In the genomic region with DNA sequence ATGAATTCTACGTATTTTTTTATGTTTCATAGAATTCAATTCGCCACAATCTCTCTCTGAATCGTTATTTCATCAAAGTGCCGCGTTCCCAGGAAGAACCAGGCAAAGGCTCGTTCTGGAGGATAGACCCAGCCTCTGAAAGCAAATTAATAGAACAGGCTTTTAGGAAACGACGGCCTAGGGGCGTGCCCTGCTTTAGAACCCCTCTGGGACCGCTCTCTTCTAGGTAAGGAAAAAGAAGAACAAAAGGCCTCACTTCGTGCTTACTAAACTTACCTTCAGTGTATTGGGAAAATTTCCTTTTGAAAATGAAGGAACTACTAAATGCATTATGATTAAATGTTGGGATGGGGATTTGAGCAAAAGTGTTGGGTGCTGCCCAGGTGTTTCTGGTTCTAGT, we compare ENCODE assay signal across 17 cellular contexts.
DNase-seq lines count a peak whose midpoint lies in the region; TF ChIP-seq lines count a peak whose summit lies in the region.
"Had no signal": no experiment of that assay in that cellular context is flagged by ENCODE, and none has a peak within 500 bp of the region (broad histone marks: within the 10 kb centered on the region; RNA-seq: fewer than 3 reads in every experiment).

No MANE protein-coding gene starts in this region.

- no peak overlapping the region for H4K8ac ChIP-seq in trophoblast cell (ENCODE audit: low read depth, low read length)

- H3K18ac ChIP-seq in trophoblast cell (ENCODE audit: low read length) = no peak overlapping the region

- H3K9me3 ChIP-seq in BLaER1 (no peaks in the 10 kb centered on the region), osteoblast (ENCODE audit: low read depth, low read length) (no peaks in the 10 kb centered on the region), trophoblast cell (ENCODE audit: insufficient read depth, low read depth, low read length) (peaks cover 6% of the 10 kb centered on the region)
- H3K9me3 ChIP-seq in BLaER1 treated with 17β-estradiol and CSF1 and Interleukin-3, amounts not matched to agents 10 nM and 100 nM (replicated peaks in 1 of 11) = no peaks in the 10 kb centered on the region

- H3K9ac ChIP-seq in BLaER1 (0 out of 2 replicates have a peak overlapping the region, but pooled peaks have one; percentile 22), trophoblast cell (ENCODE audit: low read length) (no peak overlapping the region)
- peak overlapping the region in 1 of 11 experiments; percentile 0; a peak in 2 of 22 replicates for H3K9ac ChIP-seq in BLaER1 treated with 17β-estradiol and CSF1 and Interleukin-3, amounts not matched to agents 10 nM and 100 nM

- H4K91ac ChIP-seq in trophoblast cell (ENCODE audit: low read depth, low read length) = no peak overlapping the region

- no peaks in the 10 kb centered on the region for H3K27me3 ChIP-seq in BLaER1
- no peaks in the 10 kb centered on the region for H3K27me3 ChIP-seq in BLaER1 treated with 17β-estradiol and CSF1 and Interleukin-3, amounts not matched to agents 10 nM and 100 nM
- no peaks in the 10 kb centered on the region for H3K27me3 ChIP-seq in osteoblast (ENCODE audit: insufficient read depth, low read length)
- H3K27me3 ChIP-seq in trophoblast cell (ENCODE audit: insufficient read depth, low read length) = no peaks in the 10 kb centered on the region

- no peak overlapping the region for H3K23ac ChIP-seq in trophoblast cell (ENCODE audit: low read length)

- no peak overlapping the region for H2AK5ac ChIP-seq in trophoblast cell (ENCODE audit: low read length)

- H2BK5ac ChIP-seq in trophoblast cell (ENCODE audit: low read depth, low read length, poor library complexity) = no peak overlapping the region

- H2BK12ac ChIP-seq in trophoblast cell (ENCODE audit: low read length) = no peak overlapping the region

- DNase-seq in osteoblast (ENCODE audit: insufficient read length, low spot score, missing footprints) (peak; percentile 71), trophoblast cell (no peak), NCI-H1092 treated with DMSO at 0.1 percent for 48 hours (lab: John Stamatoyannopoulos, UW) (no peak)
- DNase-seq in stimulated activated CD4-positive, alpha-beta T cell treated with anti-CD3 and anti-CD28 coated beads, Interleukin-2, amount 100 ng/mL, for 24 hours = no peak
- DNase-seq: ACHN, GOT3, KG1, NCI-H187 treated with DMSO at 0.1 percent for 48 hours, NCI-H345, NCI-H526, PC-3, RPMI8226, SIG-M5 had no signal

- H4K20me1 ChIP-seq in BLaER1 (peaks cover 54% of the 10 kb centered on the region), osteoblast (ENCODE audit: insufficient read depth, low read length) (peaks cover 3% of the 10 kb centered on the region)
- peaks cover 7 to 65% (median 38%) of the 10 kb centered on the region in 11 experiments; a peak in 16 of 22 replicates for H4K20me1 ChIP-seq in BLaER1 treated with 17β-estradiol and CSF1 and Interleukin-3, amounts not matched to agents 10 nM and 100 nM

- H3K4me2 ChIP-seq in BLaER1 (no peak overlapping the region), osteoblast (ENCODE audit: insufficient read depth, low read length) (no peak overlapping the region), trophoblast cell (ENCODE audit: low read length) (no peak overlapping the region)
- peak overlapping the region in 2 of 11 experiments; percentile 21 to 60; a peak in 2 of 22 replicates for H3K4me2 ChIP-seq in BLaER1 treated with 17β-estradiol and CSF1 and Interleukin-3, amounts not matched to agents 10 nM and 100 nM

- H3K27ac ChIP-seq in BLaER1 (no peak overlapping the region), VCaP (peak overlapping the region; percentile 60), osteoblast (ENCODE audit: low read depth, low read length) (peak overlapping the region; percentile 15), trophoblast cell (ENCODE audit: low read depth, low read length) (no peak overlapping the region)
- peak overlapping the region in 6 of 11 experiments; percentile 9 to 51 (median 36); a peak in 3 of 22 replicates for H3K27ac ChIP-seq in BLaER1 treated with 17β-estradiol and CSF1 and Interleukin-3, amounts not matched to agents 10 nM and 100 nM

- no peak overlapping the region for H3K4ac ChIP-seq in trophoblast cell (ENCODE audit: low read depth, low read length)

- peaks cover 77% of the 10 kb centered on the region for H3K36me3 ChIP-seq in BLaER1
- peaks cover 58 to 82% (median 70%) of the 10 kb centered on the region in 11 experiments for H3K36me3 ChIP-seq in BLaER1 treated with 17β-estradiol and CSF1 and Interleukin-3, amounts not matched to agents 10 nM and 100 nM
- peaks cover 43% of the 10 kb centered on the region for H3K36me3 ChIP-seq in osteoblast (ENCODE audit: insufficient read depth, low read length)
- H3K36me3 ChIP-seq in trophoblast cell (ENCODE audit: control insufficient read depth in 1 of 2, insufficient read depth in 2 of 2, low read length in 2 of 2) = peaks cover 44 to 45% of the 10 kb centered on the region in 2 experiments

- no peak overlapping the region for H2BK120ac ChIP-seq in trophoblast cell (ENCODE audit: insufficient read depth, low read length, poor library complexity)

- WGBS in trophoblast cell (ENCODE audit: extremely low coverage, insufficient coverage, insufficient read length) = no CpG with 5 or more reads among the region's 11 CpGs

- no peaks in the 10 kb centered on the region for H3K79me1 ChIP-seq in trophoblast cell (ENCODE audit: low read length)

- peaks cover 8% of the 10 kb centered on the region for H3K79me2 ChIP-seq in osteoblast (ENCODE audit: insufficient read depth, low read length)
- H3K79me2 ChIP-seq in trophoblast cell (ENCODE audit: control insufficient read depth, insufficient read depth, low read length, poor library complexity) = no peaks in the 10 kb centered on the region

- H3K4me3 ChIP-seq in BLaER1 (no peak overlapping the region), osteoblast (ENCODE audit: insufficient read depth, low read length) (no peak overlapping the region), trophoblast cell (ENCODE audit: low read depth, low read length) (no peak overlapping the region)
- no peak overlapping the region for H3K4me3 ChIP-seq in BLaER1 treated with 17β-estradiol and CSF1 and Interleukin-3, amounts not matched to agents 10 nM and 100 nM
- H3K4me3 ChIP-seq: GM12878 had no signal

- no peak overlapping the region for H4K12ac ChIP-seq in trophoblast cell (ENCODE audit: low read depth, low read length)

- H3K14ac ChIP-seq in trophoblast cell (ENCODE audit: low read length) = no peak overlapping the region

- H3K4me1 ChIP-seq in BLaER1 (peaks cover 49% of the 10 kb centered on the region), osteoblast (ENCODE audit: insufficient read depth, low read length) (peaks cover 9% of the 10 kb centered on the region), trophoblast cell (ENCODE audit: control insufficient read depth in 1 of 2, insufficient read depth in 2 of 2, low read length in 2 of 2) (no peaks in the 10 kb centered on the region)
- H3K4me1 ChIP-seq in BLaER1 treated with 17β-estradiol and CSF1 and Interleukin-3, amounts not matched to agents 10 nM and 100 nM = peaks cover 31 to 62% (median 49%) of the 10 kb centered on the region in 10 experiments

- no peak overlapping the region for H2AFZ ChIP-seq in osteoblast (ENCODE audit: low read length)
- no peak overlapping the region for H2AFZ ChIP-seq in trophoblast cell (ENCODE audit: insufficient read depth, low read length, poor library complexity)

- TF ChIP-seq CTCF in VCaP (conservative IDR thresholded peaks at IDR 0.05) (no peak), osteoblast (IDR thresholded peaks at IDR 0.05; ENCODE audit: extremely low read depth, low read depth, low read length) (no peak)

Comparison
In these comparisons a context has a peak if more than half of its experiments do, and no peak if none do; other contexts are left out.
1. H3K27ac ChIP-seq: peak in BLaER1 treated with 17β-estradiol and CSF1 and Interleukin-3, amounts not matched to agents 10 nM and 100 nM (6 of 11), VCaP (single experiment) and osteoblast (single experiment); none in BLaER1 (single experiment) and trophoblast cell (single experiment).